8 cellular contexts compared by ENCODE assay signal in genomic region chr17:50177983-50178834, GRCh38. TPM values are rescaled to one million over a fixed set of nuclear protein-coding genes. Genes with fewer than 3 reads are reported as not detected.
DNase-seq lines count a peak whose midpoint lies in the region; ATAC-seq and TF ChIP-seq lines count a peak whose summit lies in the region.

No MANE protein-coding gene starts in this region.

- peaks cover 16% of the 10 kb centered on the region for H3K4me1 Mint-ChIP-seq in CD4-positive, alpha-beta T cell (ENCODE audit: low read depth)
- H3K4me1 Mint-ChIP-seq in activated CD4-positive, alpha-beta T cell treated with anti-CD3 and anti-CD28 coated beads, Interleukin-2, amount 10 ng/mL, durations not matched to agents 7 days and 5 days: peaks cover 22% of the 10 kb centered on the region
- H3K4me1 Mint-ChIP-seq in stimulated activated memory B cell treated with anti-CD40 and anti-IgM and Interleukin-4, amounts not matched to agents 10 μg/mL and 1 μg/mL and 100 μg/mL, for 72 hours: peaks cover 16% of the 10 kb centered on the region

- peak; percentile 58 for TF ChIP-seq CTCF in CD4-positive, alpha-beta T cell (IDR thresholded peaks at IDR 0.05)

- 11% methylated on average over 22 of the region's 22 CpGs for WGBS in ectodermal cell, 2 experiments

- peak; percentile 92 for ATAC-seq in CD4-positive, alpha-beta T cell (ENCODE audit: poor library complexity)
- peak; percentile 78 for ATAC-seq in GM21786 (IDR thresholded peaks at IDR 0.05; ENCODE audit: unreplicated experiment)
- peak; percentile 91 for ATAC-seq in stimulated activated memory B cell treated with anti-CD40 and anti-IgM and Interleukin-4, amounts not matched to agents 10 μg/mL and 1 μg/mL and 100 μg/mL, for 72 hours
- no peak for ATAC-seq in HG02840 (IDR thresholded peaks at IDR 0.05; ENCODE audit: low FRiP score, unreplicated experiment)

- no peaks in the 10 kb centered on the region for H3K27me3 Mint-ChIP-seq in CD4-positive, alpha-beta T cell
- peaks cover 6% of the 10 kb centered on the region for H3K27me3 Mint-ChIP-seq in activated CD4-positive, alpha-beta T cell treated with anti-CD3 and anti-CD28 coated beads, Interleukin-2, amount 10 ng/mL, durations not matched to agents 7 days and 5 days
- H3K27me3 Mint-ChIP-seq in stimulated activated memory B cell treated with anti-CD40 and anti-IgM and Interleukin-4, amounts not matched to agents 10 μg/mL and 1 μg/mL and 100 μg/mL, for 72 hours: no peaks in the 10 kb centered on the region

- H3K27me3 ChIP-seq in CD4-positive, alpha-beta T cell (ENCODE audit: control insufficient read depth, insufficient read depth, low read length): no peaks in the 10 kb centered on the region
- H3K27me3 ChIP-seq in ectodermal cell (ENCODE audit: control insufficient read depth, insufficient read depth, low read length, poor library complexity, severe bottlenecking): no peaks in the 10 kb centered on the region

- peak overlapping the region; percentile 39 for H3K4me3 Mint-ChIP-seq in CD4-positive, alpha-beta T cell
- no peak overlapping the region for H3K4me3 Mint-ChIP-seq in activated CD4-positive, alpha-beta T cell treated with anti-CD3 and anti-CD28 coated beads, Interleukin-2, amount 10 ng/mL, durations not matched to agents 7 days and 5 days
- peak overlapping the region; percentile 27 for H3K4me3 Mint-ChIP-seq in stimulated activated memory B cell treated with anti-CD40 and anti-IgM and Interleukin-4, amounts not matched to agents 10 μg/mL and 1 μg/mL and 100 μg/mL, for 72 hours

- H3K4me3 ChIP-seq in ectodermal cell (ENCODE audit: insufficient read depth, low read depth, low read length): peak overlapping the region; percentile 11

- no peak overlapping the region for H3K27ac Mint-ChIP-seq in CD4-positive, alpha-beta T cell
- H3K27ac Mint-ChIP-seq in activated CD4-positive, alpha-beta T cell treated with anti-CD3 and anti-CD28 coated beads, Interleukin-2, amount 10 ng/mL, durations not matched to agents 7 days and 5 days: peak overlapping the region; percentile 28
- peak overlapping the region; percentile 58 for H3K27ac Mint-ChIP-seq in stimulated activated memory B cell treated with anti-CD40 and anti-IgM and Interleukin-4, amounts not matched to agents 10 μg/mL and 1 μg/mL and 100 μg/mL, for 72 hours

- no peaks in the 10 kb centered on the region for H3K9me3 Mint-ChIP-seq in CD4-positive, alpha-beta T cell
- H3K9me3 Mint-ChIP-seq in activated CD4-positive, alpha-beta T cell treated with anti-CD3 and anti-CD28 coated beads, Interleukin-2, amount 10 ng/mL, durations not matched to agents 7 days and 5 days: no peaks in the 10 kb centered on the region
- no peaks in the 10 kb centered on the region for H3K9me3 Mint-ChIP-seq in stimulated activated memory B cell treated with anti-CD40 and anti-IgM and Interleukin-4, amounts not matched to agents 10 μg/mL and 1 μg/mL and 100 μg/mL, for 72 hours

- intact Hi-C loops in CD4-positive, alpha-beta T cell (cut with DNase I, micrococcal nuclease): loop anchor here in 1 of 2 experiments (5.0 kb wide), 1 partner anchor 36 kb away; no protein-coding TSS in a partner anchor

- no peaks in the 10 kb centered on the region for H3K9me3 ChIP-seq in CD4-positive, alpha-beta T cell (ENCODE audit: control insufficient read depth, low read length)
- no peaks in the 10 kb centered on the region for H3K9me3 ChIP-seq in ectodermal cell (ENCODE audit: control insufficient read depth, low read length)

- H3K4me1 ChIP-seq in ectodermal cell (ENCODE audit: control insufficient read depth, insufficient read depth, low read length): peaks cover 17% of the 10 kb centered on the region

- H3K27ac ChIP-seq in CD4-positive, alpha-beta T cell (ENCODE audit: low read depth, low read length): no peak overlapping the region
- H3K27ac ChIP-seq in ectodermal cell (ENCODE audit: insufficient read depth, low read depth, low read length, poor library complexity, severe bottlenecking): no peak overlapping the region

- H3K36me3 ChIP-seq in ectodermal cell (ENCODE audit: control insufficient read depth, insufficient read depth, low read length): no peaks in the 10 kb centered on the region

- POLR2A ChIA-PET in CD4-positive, alpha-beta T cell (lab: Charles Lee): interaction anchor here (0.7 to 1.1 kb wide), 3 partner anchors 16 to 61 kb away, joined by 3 read pairs; no protein-coding TSS in a partner anchor
- POLR2A ChIA-PET in activated CD4-positive, alpha-beta T cell treated with anti-CD3 and anti-CD28 coated beads, Interleukin-2, amount 10 ng/mL, durations not matched to agents 7 days and 5 days (lab: Charles Lee): no interaction called here

- DNase-seq in CD4-positive, alpha-beta T cell: peak; percentile 23 to 56 (median 34)
- DNase-seq in NCI-H2171 treated with DMSO at 0.1 percent for 48 hours (lab: John Stamatoyannopoulos, UW) (peak; percentile 57), lung microvascular endothelial cell (ENCODE audit: low read depth in 2 of 2) (peak; percentile 63 to 83)
- peak; percentile 40 for DNase-seq in activated CD4-positive, alpha-beta T cell treated with anti-CD3 and anti-CD28 coated beads, Interleukin-2, amount 10 ng/mL, durations not matched to agents 7 days and 5 days

- CTCF ChIA-PET in CD4-positive, alpha-beta T cell (lab: Charles Lee): interaction anchor here (1.0 to 2.2 kb wide), 4 partner anchors 19 to 84 kb away, joined by 4 to 7 read pairs (median 6); no protein-coding TSS in a partner anchor
- CTCF ChIA-PET in activated CD4-positive, alpha-beta T cell treated with anti-CD3 and anti-CD28 coated beads, Interleukin-2, amount 10 ng/mL, durations not matched to agents 7 days and 5 days (lab: Charles Lee): interaction anchor here (0.8 to 2.5 kb wide), 11 partner anchors 9 to 119 kb away, joined by 3 to 21 read pairs (median 5); no protein-coding TSS in a partner anchor

- no peaks in the 10 kb centered on the region for H3K36me3 Mint-ChIP-seq in CD4-positive, alpha-beta T cell (ENCODE audit: low read depth)
- H3K36me3 Mint-ChIP-seq in activated CD4-positive, alpha-beta T cell treated with anti-CD3 and anti-CD28 coated beads, Interleukin-2, amount 10 ng/mL, durations not matched to agents 7 days and 5 days (ENCODE audit: low read depth): no peaks in the 10 kb centered on the region
- no peaks in the 10 kb centered on the region for H3K36me3 Mint-ChIP-seq in stimulated activated memory B cell treated with anti-CD40 and anti-IgM and Interleukin-4, amounts not matched to agents 10 μg/mL and 1 μg/mL and 100 μg/mL, for 72 hours

RNA-seq across cellular contexts. Expression of gene SGCA, which starts 12.4 kb away (rescaled TPM):
- not detected for total RNA-seq in CD4-positive, alpha-beta T cell
- not detected for total RNA-seq in activated CD4-positive, alpha-beta T cell treated with anti-CD3 and anti-CD28 coated beads, Interleukin-2, amount 10 ng/mL, durations not matched to agents 7 days and 5 days
- polyA plus RNA-seq in ectodermal cell (2013, experiment 1 of 4): not detected
- polyA plus RNA-seq in ectodermal cell (2013, experiment 2 of 4): 1.8 TPM
- polyA plus RNA-seq in ectodermal cell (2013, experiment 3 of 4): 0.96 TPM
- 1.3 TPM for polyA plus RNA-seq in ectodermal cell (2013, experiment 4 of 4)
- not detected in 2 replicates for total RNA-seq in lung microvascular endothelial cell

RNA-seq across cellular contexts. Expression of gene COL1A1, which starts 23.2 kb away (rescaled TPM):
- total RNA-seq in CD4-positive, alpha-beta T cell: 10 to 100 TPM in 1 of 2 experiments, 1 to 10 TPM in 1; 10.0 to 11.4 TPM
- under 1 TPM; 0.31 to 0.55 TPM for total RNA-seq in activated CD4-positive, alpha-beta T cell treated with anti-CD3 and anti-CD28 coated beads, Interleukin-2, amount 10 ng/mL, durations not matched to agents 7 days and 5 days
- 46.3 TPM for polyA plus RNA-seq in ectodermal cell (2013, experiment 1 of 4)
- 42.2 TPM for polyA plus RNA-seq in ectodermal cell (2013, experiment 2 of 4)
- 41.0 TPM for polyA plus RNA-seq in ectodermal cell (2013, experiment 3 of 4)
- polyA plus RNA-seq in ectodermal cell (2013, experiment 4 of 4): 45.8 TPM
- total RNA-seq in lung microvascular endothelial cell: 7.2 and 12.5 TPM in 2 replicates

RNA-seq across cellular contexts. Expression of gene PPP1R9B, which starts 27.7 kb away (rescaled TPM):
- total RNA-seq in CD4-positive, alpha-beta T cell: 10 to 100 TPM; 53.4 to 55.7 TPM
- total RNA-seq in activated CD4-positive, alpha-beta T cell treated with anti-CD3 and anti-CD28 coated beads, Interleukin-2, amount 10 ng/mL, durations not matched to agents 7 days and 5 days: 100 to 1,000 TPM; 110 to 117 TPM
- polyA plus RNA-seq in ectodermal cell (2013, experiment 1 of 4): 30.9 TPM
- 25.8 TPM for polyA plus RNA-seq in ectodermal cell (2013, experiment 2 of 4)
- polyA plus RNA-seq in ectodermal cell (2013, experiment 3 of 4): 22.3 TPM
- polyA plus RNA-seq in ectodermal cell (2013, experiment 4 of 4): 24.5 TPM
- 16.1 and 25.8 TPM in 2 replicates for total RNA-seq in lung microvascular endothelial cell

RNA-seq across cellular contexts. Expression of gene SAMD14, which starts 48.2 kb away (rescaled TPM):
- total RNA-seq in CD4-positive, alpha-beta T cell: under 1 TPM; 0.33 to 0.53 TPM
- under 1 TPM; 0.07 to 0.23 TPM for total RNA-seq in activated CD4-positive, alpha-beta T cell treated with anti-CD3 and anti-CD28 coated beads, Interleukin-2, amount 10 ng/mL, durations not matched to agents 7 days and 5 days
- polyA plus RNA-seq in ectodermal cell (2013, experiment 1 of 4): 36.4 TPM
- polyA plus RNA-seq in ectodermal cell (2013, experiment 2 of 4): 38.5 TPM
- 27.5 TPM for polyA plus RNA-seq in ectodermal cell (2013, experiment 3 of 4)
- 26.8 TPM for polyA plus RNA-seq in ectodermal cell (2013, experiment 4 of 4)
- total RNA-seq in lung microvascular endothelial cell: 3.2 and 3.5 TPM in 2 replicates
